Comparison of ENCODE assay signal across 17 cellular contexts in genomic region chr11:72216638-72217037, GRCh38. TPM values are rescaled to one million over a fixed set of nuclear protein-coding genes. Genes with fewer than 3 reads are reported as not detected.
A peak's percentile ranks its signal among the peaks of the same experiment; 100 is the strongest.
DNase-seq lines count a peak whose midpoint lies in the region; ATAC-seq and TF ChIP-seq lines count a peak whose summit lies in the region.
"Had no signal": no experiment of that assay in that cellular context is flagged by ENCODE, and none has a peak within 500 bp of the region (broad histone marks: within the 10 kb centered on the region; RNA-seq: fewer than 3 reads in every experiment).

TSS of gene FOLR2 (plus strand) at chr11:72216794. CDS start at chr11:72218585, 1,791 bp downstream.

- no peak for DNase-seq in OCI-LY7 (ENCODE audit: low spot score)
- DNase-seq in Right ventricle myocardium inferior (ENCODE audit: missing footprints): peak; percentile 30
- no peak for DNase-seq in mucosa of gallbladder (ENCODE audit: low spot score)
- no peak for DNase-seq in T-helper 17 cell
- DNase-seq in hepatocyte (ENCODE audit: low spot score): no peak
- DNase-seq: activated naive CD4-positive, alpha-beta T cell treated with anti-CD3 and anti-CD28 coated beads, Interleukin-2, amount 50 U/mL, for 16 hours; BE2C; effector memory CD4-positive, alpha-beta T cell; NCI-H345; SIG-M5; stimulated activated CD4-positive, alpha-beta T cell treated with anti-CD3 and anti-CD28 coated beads, Interleukin-4, amount 100 ng/mL, for 4 hours had no signal

- POLR2A ChIA-PET in OCI-LY7 (lab: Charles Lee): no interaction called here

- H3K27ac ChIP-seq in OCI-LY7 (ENCODE audit: low read depth, low read length, poor library complexity, severe bottlenecking) (no peak within 1 kb of the TSS), thymus (ENCODE audit: low read depth) (no peak within 1 kb of the TSS), hepatocyte (no peak within 1 kb of the TSS)

- peaks cover 6% of the 10 kb centered on the region for H3K4me1 Mint-ChIP-seq in T-helper 17 cell
- H3K4me1 Mint-ChIP-seq: neural crest cell had no signal

- peaks cover 2% of the 10 kb centered on the region; the same call in 1 of the 2 replicates for H3K79me2 ChIP-seq in OCI-LY7 (ENCODE audit: insufficient read depth, low read depth, low read length)
- H3K79me2 ChIP-seq in hepatocyte: no peaks in the 10 kb centered on the region

- no peaks in the 10 kb centered on the region for H3K27me3 ChIP-seq in thymus (ENCODE audit: control insufficient read depth, insufficient read depth)
- H3K27me3 ChIP-seq in hepatocyte: peaks cover 9% of the 10 kb centered on the region

- H3K9me2 ChIP-seq in OCI-LY7 (ENCODE audit: insufficient read depth, low read length) (no peaks in the 10 kb centered on the region), hepatocyte (replicated peaks; ENCODE audit: insufficient read depth) (no peaks in the 10 kb centered on the region)

- H2AFZ ChIP-seq in OCI-LY7 (ENCODE audit: low read length) (no peak within 1 kb of the TSS), hepatocyte (no peak within 1 kb of the TSS)

- H3K4me2 ChIP-seq in OCI-LY7 (ENCODE audit: low read length): no peak within 1 kb of the TSS
- no peak within 1 kb of the TSS for H3K4me2 ChIP-seq in hepatocyte

- CTCF ChIA-PET in OCI-LY7 (lab: Charles Lee; ENCODE audit: unreplicated experiment): interaction anchor here (0.5 kb wide), 1 partner anchor 18 kb away, joined by 3 read pairs; no protein-coding TSS in a partner anchor

- H3K4me3 ChIP-seq in OCI-LY7 (ENCODE audit: low read depth, low read length, poor library complexity, severe bottlenecking) (no peak within 1 kb of the TSS), thymus (ENCODE audit: low read length) (no peak within 1 kb of the TSS), hepatocyte (no peak within 1 kb of the TSS)

- BruUV-seq in OCI-LY7 (replicated peaks; lab: Mats Ljungman, UMichigan): no TSS peak

- H3K36me3 ChIP-seq in OCI-LY7 (ENCODE audit: insufficient read depth, low read length) (no peaks in the 10 kb centered on the region), thymus (ENCODE audit: control insufficient read depth, insufficient read depth) (no peaks in the 10 kb centered on the region), hepatocyte (replicated peaks; ENCODE audit: insufficient read depth, low read depth) (no peaks in the 10 kb centered on the region)
- H3K36me3 ChIP-seq: BE2C had no signal

- H3K4me1 ChIP-seq in OCI-LY7 (ENCODE audit: insufficient read depth, low read length, poor library complexity, severe bottlenecking) (peaks cover 20% of the 10 kb centered on the region), thymus (ENCODE audit: control insufficient read depth, insufficient read depth, low read length) (no peaks in the 10 kb centered on the region), hepatocyte (ENCODE audit: insufficient read depth) (no peaks in the 10 kb centered on the region)
- H3K4me1 ChIP-seq: BE2C had no signal

- H3K9me3 ChIP-seq in OCI-LY7 (ENCODE audit: low read length) (0 out of 2 replicates have a peak, but pooled peaks cover 6% of the 10 kb centered on the region), thymus (ENCODE audit: control insufficient read depth) (no peaks in the 10 kb centered on the region), T-helper 17 cell (ENCODE audit: control insufficient read depth, low read length, poor library complexity, severe bottlenecking) (no peaks in the 10 kb centered on the region), hepatocyte (ENCODE audit: low read depth) (no peaks in the 10 kb centered on the region)
- H3K9me3 ChIP-seq: BE2C had no signal

- H3K27ac Mint-ChIP-seq in T-helper 17 cell: no peak within 1 kb of the TSS

- no peak for ATAC-seq in Right ventricle myocardium inferior
- no peak for ATAC-seq in T-helper 17 cell
- ATAC-seq in GM18861 (IDR thresholded peaks at IDR 0.05; ENCODE audit: unreplicated experiment): no peak
- ATAC-seq: activated CD4-positive, CD25-positive, alpha-beta regulatory T cell treated with anti-CD3 and anti-CD28 coated beads, Interleukin-2, amount 50 U/mL, for 24 hours had no signal

- no peak within 1 kb of the TSS for H3K4me3 Mint-ChIP-seq in T-helper 17 cell
- H3K4me3 Mint-ChIP-seq: neural crest cell had no signal

- peaks cover 5% of the 10 kb centered on the region for H3K36me3 Mint-ChIP-seq in T-helper 17 cell (ENCODE audit: low read depth)

- 98% methylated on average over 6 of the region's 6 CpGs for WGBS in thymus
- WGBS in hepatocyte (ENCODE audit: low lambda C conversion rate, missing lambda C conversion rate): 92% methylated on average over 6 of the region's 6 CpGs

- peaks cover 27% of the 10 kb centered on the region for H3K27me3 Mint-ChIP-seq in T-helper 17 cell

- intact Hi-C loops in OCI-LY7 (cut with micrococcal nuclease; ENCODE audit: unreplicated experiment) (no loop called here), Right ventricle myocardium inferior (cut with DNase I) (no loop called here)

- H4K20me1 ChIP-seq in OCI-LY7 (ENCODE audit: insufficient read depth, low read length): no peaks in the 10 kb centered on the region
- H4K20me1 ChIP-seq in hepatocyte (ENCODE audit: insufficient read depth, poor library complexity, severe bottlenecking): no peaks in the 10 kb centered on the region

- TF ChIP-seq CTCF in OCI-LY7 (conservative IDR thresholded peaks at IDR 0.05; ENCODE audit: low read length) (no peak), hepatocyte (IDR thresholded peaks at IDR 0.05; ENCODE audit: poor library complexity) (no peak)

RNA-seq across cellular contexts. Expression of gene FOLR2, which starts in this region (rescaled TPM):
- total RNA-seq in OCI-LY7 (2014; rRNA removed; shearing (Covaris generic)): 13.4 and 14.4 TPM in 2 replicates
- total RNA-seq in OCI-LY7 (2022): 12.8 and 14.6 TPM in 2 replicates
- total RNA-seq in Right ventricle myocardium inferior: 33.1 TPM
- total RNA-seq in mucosa of gallbladder: 18.9 TPM
- 32.7 TPM for polyA plus RNA-seq in thymus
- not detected for total RNA-seq in T-helper 17 cell
- 0.48 and 4.3 TPM in 2 replicates for total RNA-seq in hepatocyte
- 1.2 and 5.5 TPM in 2 replicates for polyA plus RNA-seq in hepatocyte
- total RNA-seq: LHCN-M2; neural crest cell; T-helper 2 cell treated with Interferon-gamma antibody and Interleukin-4, amounts not matched to agents 100 ng/mL and 5 ng/mL, for 36 hours had no signal
